Comparison of ENCODE assay signal across 16 cellular contexts in genomic region chr19:14177496-14178074, GRCh38. TPM values are rescaled to one million over a fixed set of nuclear protein-coding genes. Genes with fewer than 3 reads are reported as not detected.
DNase-seq lines count a peak whose midpoint lies in the region; ATAC-seq and TF ChIP-seq lines count a peak whose summit lies in the region.
"Had no signal": no experiment of that assay in that cellular context is flagged by ENCODE, and none has a peak within 500 bp of the region (broad histone marks: within the 10 kb centered on the region; RNA-seq: fewer than 3 reads in every experiment).

No MANE protein-coding gene starts in this region.

- H3K27me3 ChIP-seq in cardiac muscle cell (no peaks in the 10 kb centered on the region), neuronal stem cell (ENCODE audit: control insufficient read depth in 3 of 3, insufficient read depth in 3 of 3, low read depth in 1 of 3, low read length in 3 of 3) (no peaks in the 10 kb centered on the region)

- WGBS in neuronal stem cell (ENCODE audit: extremely low coverage in 2 of 2, insufficient read length in 2 of 2, insufficient replicate concordance in 1 of 2), 2 donors = no CpG with 5 or more reads among the region's 23 CpGs

- H3K9ac ChIP-seq in neuronal stem cell (ENCODE audit: low read depth, low read length, poor library complexity) = peak overlapping the region; percentile 44
- H3K9ac ChIP-seq: GM23248 had no signal

- no peak overlapping the region for H3K4me3 Mint-ChIP-seq in activated T-helper 17 cell treated with anti-CD3 and anti-CD28 coated beads, Interleukin-2, amount 50 U/mL, for 72 hours
- H3K4me3 Mint-ChIP-seq: CD4-positive, alpha-beta memory T cell; H9 had no signal

- H3K27ac Mint-ChIP-seq in activated T-helper 17 cell treated with anti-CD3 and anti-CD28 coated beads, Interleukin-2, amount 50 U/mL, for 72 hours = peak overlapping the region; percentile 42

- peaks cover 11% of the 10 kb centered on the region for H3K79me1 ChIP-seq in neuronal stem cell (ENCODE audit: low read depth, low read length)

- H2BK15ac ChIP-seq in neuronal stem cell (ENCODE audit: low read length) = no peak overlapping the region

- H3K4me3 ChIP-seq in cardiac muscle cell (no peak overlapping the region), neuronal stem cell (ENCODE audit: low read length in 2 of 2) (no peak overlapping the region)
- H3K4me3 ChIP-seq: GM23248 had no signal

- H3K9me3 ChIP-seq in cardiac muscle cell (ENCODE audit: low read depth) (no peaks in the 10 kb centered on the region), neuronal stem cell (replicated peaks in 1 of 2; ENCODE audit: control insufficient read depth in 2 of 2, insufficient read depth in 1 of 2, low read depth in 1 of 2, low read length in 2 of 2) (no peaks in the 10 kb centered on the region)

- intact Hi-C loops in left cardiac atrium (cut with DNase I) = no loop called here

- peak overlapping the region; percentile 57 for H3K18ac ChIP-seq in neuronal stem cell (ENCODE audit: low read length)

- H3K23ac ChIP-seq in neuronal stem cell (ENCODE audit: low read depth, low read length, poor library complexity) = peak overlapping the region; percentile 73

- H4K8ac ChIP-seq in neuronal stem cell (ENCODE audit: low read depth, low read length) = no peak overlapping the region

- no peak for TF ChIP-seq CTCF in cardiac muscle cell (IDR thresholded peaks at IDR 0.05; ENCODE audit: low read depth, low read length)

- H2BK5ac ChIP-seq in neuronal stem cell (ENCODE audit: low read length) = peak overlapping the region; percentile 53

- peaks cover 7% of the 10 kb centered on the region for H3K4me1 Mint-ChIP-seq in activated T-helper 17 cell treated with anti-CD3 and anti-CD28 coated beads, Interleukin-2, amount 50 U/mL, for 72 hours

- peak in 1 of 2 donors; percentile 28 for DNase-seq in cardiac muscle cell (ENCODE audit: low read depth in 1 of 2, low spot score in 1 of 2)
- DNase-seq in left cardiac atrium = no peak
- DNase-seq in neuronal stem cell (ENCODE audit: low spot score) = no peak
- DNase-seq in OCI-M1 (lab: John Stamatoyannopoulos, UW) = no peak
- DNase-seq: C1 segment of cervical spinal cord; Calu3; CD4-positive, alpha-beta memory T cell; COR-L47; DMS53; DMS79 treated with DMSO at 0.1 percent for 48 hours; GF-D8; GM23248; H9 had no signal

- H3K27ac ChIP-seq in cardiac muscle cell = peak overlapping the region; percentile 17
- no peak overlapping the region for H3K27ac ChIP-seq in neuronal stem cell (replicated peaks; ENCODE audit: low read length)
- H3K27ac ChIP-seq: GM23248 had no signal

- H3K14ac ChIP-seq in neuronal stem cell (ENCODE audit: low read length) = no peak overlapping the region

- no peak overlapping the region for H2BK12ac ChIP-seq in neuronal stem cell (ENCODE audit: low read length)

- H2BK120ac ChIP-seq in neuronal stem cell (ENCODE audit: low read depth, low read length) = no peak overlapping the region

- H3K9me3 Mint-ChIP-seq in activated T-helper 17 cell treated with anti-CD3 and anti-CD28 coated beads, Interleukin-2, amount 50 U/mL, for 72 hours = no peaks in the 10 kb centered on the region
- H3K9me3 Mint-ChIP-seq: H9 had no signal

- no peak overlapping the region for H3K4me2 ChIP-seq in neuronal stem cell (ENCODE audit: insufficient read depth, low read length, poor library complexity, severe bottlenecking)

- no peak overlapping the region for H2AK5ac ChIP-seq in neuronal stem cell (ENCODE audit: low read depth, low read length)

- H3K36me3 Mint-ChIP-seq in activated T-helper 17 cell treated with anti-CD3 and anti-CD28 coated beads, Interleukin-2, amount 50 U/mL, for 72 hours (ENCODE audit: low read depth) = peaks cover 25% of the 10 kb centered on the region

- H3K36me3 ChIP-seq in cardiac muscle cell (peaks cover 11% of the 10 kb centered on the region), neuronal stem cell (replicated peaks in 1 of 2; ENCODE audit: control insufficient read depth in 2 of 2, insufficient read depth in 2 of 2, low read length in 2 of 2) (peaks cover 22 to 33% of the 10 kb centered on the region in 2 donors)

- no peak overlapping the region for H4K91ac ChIP-seq in neuronal stem cell (ENCODE audit: low read depth, low read length, poor library complexity)

- H2AFZ ChIP-seq in neuronal stem cell (ENCODE audit: low read length) = no peak overlapping the region
- H2AFZ ChIP-seq: GM23248 had no signal

- ATAC-seq in left cardiac atrium = no peak
- no peak for ATAC-seq in activated T-helper 17 cell treated with anti-CD3 and anti-CD28 coated beads, Interleukin-2, amount 50 U/mL, for 72 hours (replicated peaks)
- no peak for ATAC-seq in GM18498 (IDR thresholded peaks at IDR 0.05; ENCODE audit: unreplicated experiment)
- ATAC-seq: HCT116 had no signal

- H3K4ac ChIP-seq in neuronal stem cell (ENCODE audit: low read length) = no peak overlapping the region

- H3K27me3 Mint-ChIP-seq in activated T-helper 17 cell treated with anti-CD3 and anti-CD28 coated beads, Interleukin-2, amount 50 U/mL, for 72 hours = no peaks in the 10 kb centered on the region
- H3K27me3 Mint-ChIP-seq: CD4-positive, alpha-beta memory T cell had no signal

- H3K4me1 ChIP-seq in cardiac muscle cell (ENCODE audit: low read depth) = no peaks in the 10 kb centered on the region
- no peaks in the 10 kb centered on the region for H3K4me1 ChIP-seq in neuronal stem cell (ENCODE audit: control insufficient read depth in 2 of 2, insufficient read depth in 1 of 2, low read depth in 1 of 2, low read length in 2 of 2)

RNA-seq across cellular contexts. Expression of gene ADGRL1, which starts 28.4 kb away (rescaled TPM):
- 26.6 and 55.8 TPM in 2 replicates for total RNA-seq in cardiac muscle cell
- polyA plus RNA-seq in cardiac muscle cell = 19.6 and 35.2 TPM in 2 replicates
- total RNA-seq in left cardiac atrium = 10 to 100 TPM; 23.9 to 26.1 TPM
- 1 to 10 TPM; 3.9 to 8.4 TPM for total RNA-seq in activated T-helper 17 cell treated with anti-CD3 and anti-CD28 coated beads, Interleukin-2, amount 50 U/mL, for 72 hours
- 41.4 TPM for polyA plus RNA-seq in neuronal stem cell (2013, experiment 1 of 2)
- 42.1 TPM for polyA plus RNA-seq in neuronal stem cell (2013, experiment 2 of 2)

RNA-seq across cellular contexts. Expression of gene ASF1B, which starts 41.2 kb away (rescaled TPM):
- total RNA-seq in cardiac muscle cell (19.1 and 21.8 TPM in 2 replicates), left cardiac atrium (1 to 10 TPM in 1 of 2 donors, under 1 TPM in 1; 0.92 to 3.0 TPM)
- polyA plus RNA-seq in cardiac muscle cell = 27.5 and 30.7 TPM in 2 replicates
- 10 to 100 TPM; 62.6 to 73.7 TPM for total RNA-seq in activated T-helper 17 cell treated with anti-CD3 and anti-CD28 coated beads, Interleukin-2, amount 50 U/mL, for 72 hours
- polyA plus RNA-seq in neuronal stem cell (2013, experiment 1 of 2) = 32.1 TPM
- 30.3 TPM for polyA plus RNA-seq in neuronal stem cell (2013, experiment 2 of 2)
